In the genomic region with DNA sequence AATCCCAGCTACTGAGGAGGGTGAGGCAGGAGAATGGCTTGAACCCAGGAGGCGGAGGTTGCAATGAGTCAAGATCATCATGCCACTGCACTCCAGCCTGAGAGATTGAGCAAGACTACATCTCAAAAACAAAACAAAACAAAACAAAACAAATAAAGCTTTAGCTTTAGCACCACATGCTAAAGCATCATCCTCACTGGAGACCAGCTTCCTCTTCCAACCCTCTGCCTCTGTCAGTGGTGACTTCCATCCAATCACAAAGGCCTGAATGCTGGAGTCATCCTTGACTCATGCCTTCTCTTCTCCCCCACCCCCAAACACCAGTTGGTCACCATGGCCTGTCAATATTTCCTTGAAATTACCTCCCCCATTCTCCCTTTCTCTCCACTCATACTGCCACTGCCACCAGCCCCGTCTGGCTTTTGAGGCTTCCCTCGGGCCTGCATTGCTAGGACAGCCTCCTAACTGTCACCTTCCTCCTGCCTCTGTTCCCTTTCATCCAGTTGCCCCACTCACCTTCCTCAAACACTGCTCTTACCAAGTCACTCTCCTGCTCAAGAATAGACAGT, we compare ENCODE assay signal across 1 cellular context.
A peak's percentile ranks its signal among the peaks of the same experiment; 100 is the strongest.
TF ChIP-seq lines count a peak whose summit lies in the region.

No MANE protein-coding gene starts in this region.

TF ChIP-seq in K562, 482 proteins besides CTCF, POLR2A, EP300 and RAD21 (continued from another document):
- TF ChIP-seq, protein P1, sequence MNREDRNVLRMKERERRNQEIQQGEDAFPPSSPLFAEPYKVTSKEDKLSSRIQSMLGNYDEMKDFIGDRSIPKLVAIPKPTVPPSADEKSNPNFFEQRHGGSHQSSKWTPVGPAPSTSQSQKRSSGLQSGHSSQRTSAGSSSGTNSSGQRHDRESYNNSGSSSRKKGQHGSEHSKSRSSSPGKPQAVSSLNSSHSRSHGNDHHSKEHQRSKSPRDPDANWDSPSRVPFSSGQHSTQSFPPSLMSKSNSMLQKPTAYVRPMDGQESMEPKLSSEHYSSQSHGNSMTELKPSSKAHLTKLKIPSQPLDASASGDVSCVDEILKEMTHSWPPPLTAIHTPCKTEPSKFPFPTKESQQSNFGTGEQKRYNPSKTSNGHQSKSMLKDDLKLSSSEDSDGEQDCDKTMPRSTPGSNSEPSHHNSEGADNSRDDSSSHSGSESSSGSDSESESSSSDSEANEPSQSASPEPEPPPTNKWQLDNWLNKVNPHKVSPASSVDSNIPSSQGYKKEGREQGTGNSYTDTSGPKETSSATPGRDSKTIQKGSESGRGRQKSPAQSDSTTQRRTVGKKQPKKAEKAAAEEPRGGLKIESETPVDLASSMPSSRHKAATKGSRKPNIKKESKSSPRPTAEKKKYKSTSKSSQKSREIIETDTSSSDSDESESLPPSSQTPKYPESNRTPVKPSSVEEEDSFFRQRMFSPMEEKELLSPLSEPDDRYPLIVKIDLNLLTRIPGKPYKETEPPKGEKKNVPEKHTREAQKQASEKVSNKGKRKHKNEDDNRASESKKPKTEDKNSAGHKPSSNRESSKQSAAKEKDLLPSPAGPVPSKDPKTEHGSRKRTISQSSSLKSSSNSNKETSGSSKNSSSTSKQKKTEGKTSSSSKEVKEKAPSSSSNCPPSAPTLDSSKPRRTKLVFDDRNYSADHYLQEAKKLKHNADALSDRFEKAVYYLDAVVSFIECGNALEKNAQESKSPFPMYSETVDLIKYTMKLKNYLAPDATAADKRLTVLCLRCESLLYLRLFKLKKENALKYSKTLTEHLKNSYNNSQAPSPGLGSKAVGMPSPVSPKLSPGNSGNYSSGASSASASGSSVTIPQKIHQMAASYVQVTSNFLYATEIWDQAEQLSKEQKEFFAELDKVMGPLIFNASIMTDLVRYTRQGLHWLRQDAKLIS (CRISPR knock-in tag; IDR thresholded peaks at IDR 0.05) = no peak
- TF ChIP-seq HNRNPLL (IDR thresholded peaks at IDR 0.05; ENCODE audit: low read depth, low read length, poor library complexity, severe bottlenecking) (no peak), ZBTB17 (CRISPR knock-in tag; IDR thresholded peaks at IDR 0.05) (no peak), CSDE1 (IDR thresholded peaks at IDR 0.05) (no peak), EHMT2 (IDR thresholded peaks at IDR 0.05) (peak; percentile 78; the same call in 1 of the 2 replicates), BHLHE40 (IDR thresholded peaks at IDR 0.05; ENCODE audit: low read length) (no peak), FOXK1 (CRISPR knock-in tag; IDR thresholded peaks at IDR 0.05; ENCODE audit: borderline replicate concordance) (no peak), ZNF140 (CRISPR knock-in tag; IDR thresholded peaks at IDR 0.05) (no peak), TAF7 (tag; IDR thresholded peaks at IDR 0.05) (no peak), DPF2 (IDR thresholded peaks at IDR 0.05) (0 out of 2 replicates have a peak, but pooled peaks have one; percentile 24), TAF9B (IDR thresholded peaks at IDR 0.05; ENCODE audit: partially characterized antibody) (no peak), ETS1 (conservative IDR thresholded peaks at IDR 0.05; ENCODE audit: control insufficient read depth, low read depth, low read length) (no peak), BCL6 (CRISPR knock-in tag; IDR thresholded peaks at IDR 0.05) (no peak)
